1 cellular context compared by ENCODE assay signal in the genomic region with DNA sequence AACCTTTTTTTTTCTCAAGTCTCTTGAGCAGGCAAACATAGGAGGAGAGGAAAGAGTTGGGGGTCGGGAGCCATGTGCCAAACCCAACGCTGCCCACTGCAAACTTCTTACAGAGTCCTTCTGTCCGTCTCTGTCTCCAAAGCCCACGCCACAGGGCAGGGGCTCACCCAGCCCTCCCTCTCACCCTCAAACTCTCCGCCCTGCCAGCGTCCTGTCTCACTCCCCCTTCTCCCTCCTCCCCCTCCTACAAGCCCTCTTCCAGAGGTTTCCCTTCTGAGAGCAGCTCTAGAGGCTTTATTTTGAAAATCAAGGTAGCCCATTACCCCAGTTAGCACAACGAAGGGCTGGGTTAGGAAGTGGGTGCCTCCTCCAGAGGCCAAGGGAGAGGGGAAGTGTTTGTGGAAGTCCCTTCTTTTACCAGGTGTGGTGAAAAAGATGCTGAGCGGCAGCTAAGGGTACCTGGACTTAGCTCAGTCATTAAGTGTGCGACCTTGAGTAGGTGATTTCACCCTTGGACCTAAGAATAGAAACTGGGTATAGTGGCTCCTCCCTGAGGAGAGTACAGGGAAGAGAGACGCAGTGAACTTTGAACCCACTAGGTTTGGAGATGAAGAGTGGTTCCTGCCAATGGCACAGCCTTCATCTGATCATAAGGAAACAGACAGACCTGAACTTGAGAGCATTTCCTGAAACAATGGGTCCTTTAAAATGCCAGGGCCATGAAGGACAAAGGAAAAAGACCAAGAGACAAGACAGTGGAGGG.
TF ChIP-seq lines count a peak whose summit lies in the region.

No MANE protein-coding gene starts in this region.

TF ChIP-seq in H1, 55 proteins besides CTCF, POLR2A, EP300 and RAD21:
- TF ChIP-seq JUND (IDR thresholded peaks at IDR 0.05; ENCODE audit: low read length) (no peak), GTF2F1 (IDR thresholded peaks at IDR 0.05; ENCODE audit: borderline replicate concordance, low read depth, low read length) (no peak), ATF3 (IDR thresholded peaks at IDR 0.05; ENCODE audit: insufficient read depth, low read depth, low read length) (no peak), FOSL1 (IDR thresholded peaks at IDR 0.05; ENCODE audit: insufficient read depth, low read depth, low read length) (no peak), MAX (IDR thresholded peaks at IDR 0.05) (no peak), TAF1 (IDR thresholded peaks at IDR 0.05; ENCODE audit: low read depth, low read length) (no peak), SP2 (IDR thresholded peaks at IDR 0.05; ENCODE audit: low read length) (no peak), PHF8 (conservative IDR thresholded peaks at IDR 0.05; ENCODE audit: low read depth, low read length) (no peak), TCF12 (IDR thresholded peaks at IDR 0.05; ENCODE audit: low read depth, low read length) (no peak)
- TF ChIP-seq, protein P1, sequence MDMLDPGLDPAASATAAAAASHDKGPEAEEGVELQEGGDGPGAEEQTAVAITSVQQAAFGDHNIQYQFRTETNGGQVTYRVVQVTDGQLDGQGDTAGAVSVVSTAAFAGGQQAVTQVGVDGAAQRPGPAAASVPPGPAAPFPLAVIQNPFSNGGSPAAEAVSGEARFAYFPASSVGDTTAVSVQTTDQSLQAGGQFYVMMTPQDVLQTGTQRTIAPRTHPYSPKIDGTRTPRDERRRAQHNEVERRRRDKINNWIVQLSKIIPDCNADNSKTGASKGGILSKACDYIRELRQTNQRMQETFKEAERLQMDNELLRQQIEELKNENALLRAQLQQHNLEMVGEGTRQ (IDR thresholded peaks at IDR 0.05; ENCODE audit: low read length) = no peak
TF ChIP-seq in H1: peak in this region for 0.
